Comparison of ENCODE assay signal across 8 cellular contexts in genomic region chr14:49860988-49861387, GRCh38. TPM values are rescaled to one million over a fixed set of nuclear protein-coding genes. Genes with fewer than 3 reads are reported as not detected.
DNase-seq lines count a peak whose midpoint lies in the region.

No MANE protein-coding gene starts in this region.

- in situ Hi-C loops in HAP-1 (cut with MboI; ENCODE audit: low sequenced_read_pairs), result no loop called here

- H3K36me3 ChIP-seq in HAP-1 (replicated peaks), result no peaks in the 10 kb centered on the region
- H3K36me3 ChIP-seq in adipocyte (ENCODE audit: control insufficient read depth, insufficient read depth, low read length, severe bottlenecking), result no peaks in the 10 kb centered on the region

- H3K4me3 ChIP-seq in HAP-1 (peak overlapping the region; percentile 67), adipocyte (ENCODE audit: low read length) (peak overlapping the region; percentile 90)

- DNase-seq in HAP-1 (ENCODE audit: low spot score in 2 of 2), result no peak
- peak; percentile 16 for DNase-seq in adipocyte (ENCODE audit: low read depth)
- DNase-seq in NCI-H774 (lab: John Stamatoyannopoulos, UW), result no peak
- DNase-seq in OCI-M1 (lab: John Stamatoyannopoulos, UW), result no peak
- no peak for DNase-seq in stimulated activated CD4-positive, alpha-beta T cell treated with anti-CD3 and anti-CD28 coated beads, Interleukin-4, amount 100 ng/mL, for 1 hour
- no peak for DNase-seq in NCI-H524 treated with DMSO at 0.1 percent for 48 hours (lab: John Stamatoyannopoulos, UW)

- peak overlapping the region; percentile 92 for H3K9ac ChIP-seq in adipocyte (ENCODE audit: low read length)

- H3K9me3 ChIP-seq in HAP-1 (no peaks in the 10 kb centered on the region), adipocyte (ENCODE audit: control insufficient read depth, low read length) (no peaks in the 10 kb centered on the region)

- H3K27me3 ChIP-seq in HAP-1 (ENCODE audit: low read depth) (no peaks in the 10 kb centered on the region), adipocyte (replicated peaks; ENCODE audit: control insufficient read depth, insufficient read depth, low read length) (no peaks in the 10 kb centered on the region), layer of hippocampus (ENCODE audit: control insufficient read depth, insufficient read depth, low read length) (no peaks in the 10 kb centered on the region)

- H3K27ac ChIP-seq in layer of hippocampus (ENCODE audit: low read depth, low read length) (peak overlapping the region; percentile 98), temporal lobe (ENCODE audit: low read depth, low read length) (peak overlapping the region; percentile 92)

- H3K4me1 ChIP-seq in HAP-1 (peaks cover 6% of the 10 kb centered on the region), adipocyte (ENCODE audit: control insufficient read depth, insufficient read depth, low read length) (peaks cover 13% of the 10 kb centered on the region)

RNA-seq across cellular contexts. Expression of gene NEMF, which starts 8.4 kb away (rescaled TPM):
- 95.4 TPM for total RNA-seq in temporal lobe

RNA-seq across cellular contexts. Expression of gene ARF6, which starts 31.9 kb away (rescaled TPM):
- total RNA-seq in temporal lobe, result 37.6 TPM
